Comparison of ENCODE assay signal across 8 cellular contexts in genomic region chr1:156146006-156146748, GRCh38. TPM values are rescaled to one million over a fixed set of nuclear protein-coding genes. Genes with fewer than 3 reads are reported as not detected.
DNase-seq lines count a peak whose midpoint lies in the region; ATAC-seq and TF ChIP-seq lines count a peak whose summit lies in the region.

No MANE protein-coding gene starts in this region.

- no peaks in the 10 kb centered on the region for H3K9me3 ChIP-seq in smooth muscle cell (replicated peaks; ENCODE audit: low read depth)

- peak overlapping the region; percentile 51; the same call in 1 of the 2 replicates for H3K27ac ChIP-seq in ACC112 (ENCODE audit: low read depth, low read length)
- no peak overlapping the region for H3K27ac ChIP-seq in smooth muscle cell (ENCODE audit: low read depth)

- peaks cover 64% of the 10 kb centered on the region for H3K36me3 Mint-ChIP-seq in MCF 10A (ENCODE audit: insufficient read depth, unreplicated experiment)

- H3K4me1 Mint-ChIP-seq in MCF 10A (ENCODE audit: insufficient read depth, unreplicated experiment) = peaks cover 29% of the 10 kb centered on the region

- peak overlapping the region; percentile 24 for H3K4me3 Mint-ChIP-seq in MCF 10A (ENCODE audit: unreplicated experiment)

- no peaks in the 10 kb centered on the region for H3K27me3 Mint-ChIP-seq in MCF 10A (ENCODE audit: insufficient read depth, unreplicated experiment)

- no peaks in the 10 kb centered on the region for H3K27me3 ChIP-seq in ACC112 (ENCODE audit: insufficient read depth, low read length)
- peaks cover 15% of the 10 kb centered on the region for H3K27me3 ChIP-seq in smooth muscle cell (ENCODE audit: low read depth)

- H3K9ac ChIP-seq in smooth muscle cell (ENCODE audit: low read depth) = no peak overlapping the region

- no peak overlapping the region for H3K27ac Mint-ChIP-seq in MCF 10A (ENCODE audit: low read depth, unreplicated experiment)

- POLR2A ChIA-PET in MCF 10A (lab: Yijun Ruan, JAX) = interaction anchor here (0.5 to 2.1 kb wide), 20 partner anchors 9 to 149 kb away, joined by 3 to 11 read pairs (median 4); partner anchors contain the start of genes GLMP, PMF1, SLC25A44 and SMG5

- intact Hi-C loops in MCF 10A (cut with micrococcal nuclease) = loop anchor here (1.0 to 5.0 kb wide), 6 partner anchors 50 to 299 kb away; partner anchors contain the start of gene PMF1

- peaks cover 30% of the 10 kb centered on the region for H3K4me1 ChIP-seq in ACC112 (ENCODE audit: control insufficient read depth, insufficient read depth, low read length, unreplicated experiment)
- peaks cover 16% of the 10 kb centered on the region for H3K4me1 ChIP-seq in smooth muscle cell (ENCODE audit: low read depth)

- no peaks in the 10 kb centered on the region for H3K9me3 Mint-ChIP-seq in MCF 10A (ENCODE audit: unreplicated experiment)

- H3K79me2 ChIP-seq in ACC112 (ENCODE audit: control insufficient read depth, insufficient read depth, low read length, unreplicated experiment) (no peaks in the 10 kb centered on the region), smooth muscle cell (ENCODE audit: low read depth) (no peaks in the 10 kb centered on the region)

- peak; percentile 66 for DNase-seq in NCI-H128 (lab: John Stamatoyannopoulos, UW; ENCODE audit: unreplicated experiment)
- peak; percentile 94 for DNase-seq in SK-MEL-5 (ENCODE audit: low read depth, low spot score)
- peak; percentile 97 for DNase-seq in MCF 10A (ENCODE audit: unreplicated experiment)
- DNase-seq in iris pigment epithelial cell (ENCODE audit: low read depth) = peak; percentile 90
- DNase-seq in smooth muscle cell (lab: John Stamatoyannopoulos, UW; ENCODE audit: unreplicated experiment) = no peak

- WGBS in smooth muscle cell (ENCODE audit: low lambda C conversion rate) = 26% methylated on average over 13 of the region's 13 CpGs

- H2AFZ ChIP-seq in ACC112 (ENCODE audit: low read length, unreplicated experiment) (peak overlapping the region; percentile 46), smooth muscle cell (ENCODE audit: low read depth) (no peak overlapping the region)

- no peaks in the 10 kb centered on the region for H3F3A ChIP-seq in smooth muscle cell (ENCODE audit: low read depth)

- H3K4me2 ChIP-seq in smooth muscle cell = peak overlapping the region; percentile 36

- H3K4me3 ChIP-seq in ACC112 (ENCODE audit: low read depth, low read length) (peak overlapping the region; percentile 37), smooth muscle cell (peak overlapping the region; percentile 12)

- no TSS peak for BruUV-seq in MCF 10A (replicated peaks; lab: Mats Ljungman, UMichigan)

- peaks cover 12% of the 10 kb centered on the region for H4K20me1 ChIP-seq in smooth muscle cell (ENCODE audit: low read depth)

- in situ Hi-C loops in SK-MEL-5 (cut with HindIII; ENCODE audit: low pct_unique_long_range_greater_than_20kb, low sequenced_read_pairs) = no loop called here

- TF ChIP-seq CTCF in GM12874 (IDR thresholded peaks at IDR 0.05; ENCODE audit: insufficient read depth, low read depth, low read length) = peak; percentile 65
- peak; percentile 60 for TF ChIP-seq CTCF in MCF 10A (IDR thresholded peaks at IDR 0.05; ENCODE audit: unreplicated experiment)
- peak; percentile 50 for TF ChIP-seq CTCF in smooth muscle cell (IDR thresholded peaks at IDR 0.05; ENCODE audit: borderline replicate concordance, insufficient read depth, poor library complexity, severe bottlenecking)

- no peak for ATAC-seq in HG03565 (IDR thresholded peaks at IDR 0.05; ENCODE audit: unreplicated experiment)

- CTCF ChIA-PET in MCF 10A (lab: Yijun Ruan, JAX) = interaction anchor here (0.6 to 46.2 kb wide), 28 partner anchors 9 to 174 kb away, joined by 3 to 1892 read pairs (median 4); partner anchors contain the start of genes MEX3A, PMF1 and SLC25A44

- H3K36me3 ChIP-seq in ACC112 (ENCODE audit: insufficient read depth, low read length) = no peaks in the 10 kb centered on the region
- H3K36me3 ChIP-seq in smooth muscle cell (ENCODE audit: low read depth) = no peaks in the 10 kb centered on the region

RNA-seq across cellular contexts. Expression of gene SEMA4A, which starts 7.2 kb away (rescaled TPM):
- 0.11 and 1.3 TPM in 2 replicates for total RNA-seq in SK-MEL-5 (2014; rRNA removed; shearing (Covaris generic))
- 0.13 and 0.33 TPM in 2 replicates for polyA plus RNA-seq in SK-MEL-5 (2015; cell fraction: cytosol; rRNA removed)
- polyA plus RNA-seq in SK-MEL-5 (2015; cell fraction: nucleus; rRNA removed) = 1.8 and 5.2 TPM in 2 replicates
- total RNA-seq in MCF 10A (2022) (1.5 and 4.7 TPM in 2 replicates), smooth muscle cell (2.1 and 5.0 TPM in 2 replicates)
- 2.2 and 4.2 TPM in 2 replicates for polyA plus RNA-seq in smooth muscle cell

RNA-seq across cellular contexts. Expression of gene LMNA, which starts 31.7 kb away (rescaled TPM):
- 515 and 576 TPM in 2 replicates for total RNA-seq in SK-MEL-5 (2014; rRNA removed; shearing (Covaris generic))
- polyA plus RNA-seq in SK-MEL-5 (2015; cell fraction: cytosol; rRNA removed) = 499 and 536 TPM in 2 replicates
- 364 and 397 TPM in 2 replicates for polyA plus RNA-seq in SK-MEL-5 (2015; cell fraction: nucleus; rRNA removed)
- total RNA-seq in MCF 10A (2022) (620 and 716 TPM in 2 replicates), smooth muscle cell (237 and 256 TPM in 2 replicates)
- 626 and 674 TPM in 2 replicates for polyA plus RNA-seq in smooth muscle cell

RNA-seq across cellular contexts. Expression of gene SLC25A44, which starts 47.7 kb away (rescaled TPM):
- 26.0 and 26.6 TPM in 2 replicates for total RNA-seq in SK-MEL-5 (2014; rRNA removed; shearing (Covaris generic))
- 40.9 and 51.5 TPM in 2 replicates for polyA plus RNA-seq in SK-MEL-5 (2015; cell fraction: cytosol; rRNA removed)
- polyA plus RNA-seq in SK-MEL-5 (2015; cell fraction: nucleus; rRNA removed) = 31.6 and 44.1 TPM in 2 replicates
- total RNA-seq in MCF 10A (2022) (28.7 and 32.3 TPM in 2 replicates), smooth muscle cell (11.6 and 13.9 TPM in 2 replicates)
- polyA plus RNA-seq in smooth muscle cell = 11.4 and 17.7 TPM in 2 replicates
